In the genomic region with DNA sequence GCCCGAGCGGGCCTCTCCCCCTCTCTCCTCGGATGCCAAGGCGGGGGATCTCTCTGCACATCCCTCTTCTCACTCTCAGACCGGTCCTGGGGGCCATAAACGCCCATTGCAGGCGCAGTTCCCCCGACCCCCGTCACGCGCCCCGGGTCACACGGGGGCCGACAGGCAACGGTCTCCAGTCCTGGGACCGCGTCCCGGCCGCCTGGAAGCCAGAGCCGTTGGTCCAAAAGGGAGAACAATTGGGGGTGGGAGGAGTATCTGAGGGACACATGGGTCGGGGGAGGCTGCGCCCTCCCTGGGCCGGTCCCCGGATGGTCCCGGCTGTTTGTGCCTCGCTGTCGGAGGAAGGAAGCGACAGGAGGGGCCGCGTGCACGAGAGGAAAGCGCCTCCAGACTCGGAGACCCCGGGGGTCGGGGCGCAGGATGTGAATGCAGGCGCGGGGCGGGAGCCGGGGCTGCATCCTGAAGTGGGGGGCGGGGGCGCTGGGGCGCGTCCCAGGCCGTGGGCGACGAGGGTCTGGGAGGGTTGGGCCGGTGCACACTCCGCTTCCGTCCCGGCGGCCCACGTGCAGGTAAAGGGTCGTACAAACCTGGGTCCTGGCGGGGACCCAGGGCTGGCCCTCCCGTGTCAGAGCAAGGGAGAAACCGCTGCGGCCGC, we compare ENCODE assay signal across 8 cellular contexts. TPM values are rescaled to one million over a fixed set of nuclear protein-coding genes. Genes with fewer than 3 reads are reported as not detected.
DNase-seq lines count a peak whose midpoint lies in the region; ATAC-seq and TF ChIP-seq lines count a peak whose summit lies in the region.

No MANE protein-coding gene starts in this region.

- peak overlapping the region; percentile 45 for H3K4me3 ChIP-seq in CD8-positive, alpha-beta memory T cell (ENCODE audit: low read length)
- peak overlapping the region; percentile 48 for H3K4me3 ChIP-seq in MG63
- peak overlapping the region; percentile 86 for H3K4me3 ChIP-seq in effector memory CD4-positive, alpha-beta T cell (ENCODE audit: insufficient read depth, low read depth, low read length, poor library complexity, severe bottlenecking)

- H3K4me1 ChIP-seq in CD8-positive, alpha-beta memory T cell (ENCODE audit: insufficient read depth, low read length) = peaks cover 12% of the 10 kb centered on the region
- peaks cover 13% of the 10 kb centered on the region for H3K4me1 ChIP-seq in effector memory CD4-positive, alpha-beta T cell (ENCODE audit: control insufficient read depth, insufficient read depth, low read length, poor library complexity, severe bottlenecking)

- TF ChIP-seq CTCF in neural crest cell (conservative IDR thresholded peaks at IDR 0.05) (no peak), GM13976 (IDR thresholded peaks at IDR 0.05; ENCODE audit: borderline replicate concordance, control extremely low read depth, extremely low read depth, insufficient read depth, missing control alignments) (no peak)

- no peaks in the 10 kb centered on the region for H3K36me3 ChIP-seq in CD8-positive, alpha-beta memory T cell (ENCODE audit: insufficient read depth, low read length)
- no peaks in the 10 kb centered on the region for H3K36me3 ChIP-seq in MG63
- H3K36me3 ChIP-seq in effector memory CD4-positive, alpha-beta T cell (ENCODE audit: control insufficient read depth, insufficient read depth, low read length) = no peaks in the 10 kb centered on the region

- ATAC-seq in HG03469 (IDR thresholded peaks at IDR 0.05; ENCODE audit: unreplicated experiment) = no peak

- peak overlapping the region in 1 of 8 donors; percentile 78 for H3K27ac Mint-ChIP-seq in CD8-positive, alpha-beta memory T cell
- H3K27ac Mint-ChIP-seq in neural crest cell (ENCODE audit: unreplicated experiment) = no peak overlapping the region

- H3K4me3 Mint-ChIP-seq in CD8-positive, alpha-beta memory T cell = peak overlapping the region; percentile 52 to 93 (median 82)
- peak overlapping the region; percentile 41 for H3K4me3 Mint-ChIP-seq in neural crest cell

- peaks cover 0 to 3% (median 0%) of the 10 kb centered on the region in 3 donors for H3K36me3 Mint-ChIP-seq in CD8-positive, alpha-beta memory T cell
- H3K36me3 Mint-ChIP-seq in neural crest cell (ENCODE audit: low read depth) = no peaks in the 10 kb centered on the region

- peaks cover 28 to 45% of the 10 kb centered on the region in 2 donors for H3K27me3 Mint-ChIP-seq in CD8-positive, alpha-beta memory T cell
- peaks cover 81% of the 10 kb centered on the region for H3K27me3 Mint-ChIP-seq in neural crest cell (ENCODE audit: low read depth)

- H3K27ac ChIP-seq in CD8-positive, alpha-beta memory T cell (ENCODE audit: low read depth, low read length) = no peak overlapping the region
- no peak overlapping the region for H3K27ac ChIP-seq in effector memory CD4-positive, alpha-beta T cell (ENCODE audit: insufficient read depth, low read length, poor library complexity, severe bottlenecking)

- in situ Hi-C loops in GM13976 (cut with MboI; ENCODE audit: low sequenced_read_pairs, unreplicated experiment) = no loop called here

- H3K9me3 Mint-ChIP-seq in CD8-positive, alpha-beta memory T cell = no peaks in the 10 kb centered on the region
- H3K9me3 Mint-ChIP-seq in neural crest cell = no peaks in the 10 kb centered on the region

- POLR2A ChIA-PET in CD8-positive, alpha-beta memory T cell (lab: Charles Lee) = interaction anchor here (0.6 kb wide), 1 partner anchor 56 kb away, joined by 3 read pairs; no protein-coding TSS in a partner anchor

- peaks cover 21% of the 10 kb centered on the region for H3K27me3 ChIP-seq in CD8-positive, alpha-beta memory T cell (ENCODE audit: insufficient read depth, low read length, poor library complexity, severe bottlenecking)
- peaks cover 16% of the 10 kb centered on the region for H3K27me3 ChIP-seq in MG63
- peaks cover 14% of the 10 kb centered on the region for H3K27me3 ChIP-seq in effector memory CD4-positive, alpha-beta T cell (replicated peaks; ENCODE audit: control insufficient read depth, insufficient read depth, low read length, poor library complexity, severe bottlenecking)

- peaks cover 8 to 19% (median 12%) of the 10 kb centered on the region in 3 donors for H3K4me1 Mint-ChIP-seq in CD8-positive, alpha-beta memory T cell
- peaks cover 8% of the 10 kb centered on the region for H3K4me1 Mint-ChIP-seq in neural crest cell

- CTCF ChIA-PET in CD8-positive, alpha-beta memory T cell (lab: Charles Lee) = interaction anchor here (1.7 to 2.0 kb wide), 2 partner anchors 14 to 21 kb away, joined by 5 read pairs; no protein-coding TSS in a partner anchor

- DNase-seq in CD8-positive, alpha-beta memory T cell = peak in 1 of 5 donors; percentile 12
- no peak for DNase-seq in MG63
- DNase-seq in effector memory CD4-positive, alpha-beta T cell = no peak
- DNase-seq in neural crest cell (ENCODE audit: low read depth, low spot score) = no peak
- no peak for DNase-seq in GM13976 (ENCODE audit: low spot score)
- DNase-seq in LoVo (ENCODE audit: low spot score) = no peak
- no peak for DNase-seq in NCI-H2227 (lab: John Stamatoyannopoulos, UW; ENCODE audit: unreplicated experiment)

- no peaks in the 10 kb centered on the region for H3K9me3 ChIP-seq in CD8-positive, alpha-beta memory T cell (ENCODE audit: low read length)
- H3K9me3 ChIP-seq in MG63 = no peaks in the 10 kb centered on the region
- no peaks in the 10 kb centered on the region for H3K9me3 ChIP-seq in effector memory CD4-positive, alpha-beta T cell (ENCODE audit: control insufficient read depth, low read length)

RNA-seq across cellular contexts. Expression of a gene that starts 0.9 kb away (rescaled TPM):
- 1 to 10 TPM; 3.1 to 3.5 TPM for total RNA-seq in CD8-positive, alpha-beta memory T cell
- 0.46 TPM for polyA plus RNA-seq in CD8-positive, alpha-beta memory T cell
- 0.20 TPM in 1 of 2 replicates, not detected in the other for total RNA-seq in MG63 (2014; rRNA removed; shearing (Covaris generic); ENCODE audit: low replicate concordance)
- 0.55 and 0.89 TPM in 2 replicates for total RNA-seq in neural crest cell

RNA-seq across cellular contexts. Expression of a gene that starts 28.8 kb away (rescaled TPM):
- total RNA-seq in CD8-positive, alpha-beta memory T cell = 10 to 100 TPM; 90.4 to 98.2 TPM
- 60.8 TPM for polyA plus RNA-seq in CD8-positive, alpha-beta memory T cell
- total RNA-seq in MG63 (2014; rRNA removed; shearing (Covaris generic); ENCODE audit: low replicate concordance) = 41.3 and 48.5 TPM in 2 replicates
- 58.7 and 67.0 TPM in 2 replicates for total RNA-seq in neural crest cell

RNA-seq across cellular contexts. Expression of a gene that starts 33.6 kb away (rescaled TPM):
- 10 to 100 TPM; 75.3 to 77.9 TPM for total RNA-seq in CD8-positive, alpha-beta memory T cell
- polyA plus RNA-seq in CD8-positive, alpha-beta memory T cell = 58.1 TPM
- 21.7 and 33.5 TPM in 2 replicates for total RNA-seq in MG63 (2014; rRNA removed; shearing (Covaris generic); ENCODE audit: low replicate concordance)
- total RNA-seq in neural crest cell = 56.6 and 57.2 TPM in 2 replicates
